Comparison of ENCODE assay signal across 25 cellular contexts in genomic region chr16:49842972-49843371, GRCh38. TPM values are rescaled to one million over a fixed set of nuclear protein-coding genes. Genes with fewer than 3 reads are reported as not detected.
"Had no signal": no experiment of that assay in that cellular context is flagged by ENCODE, and none has a peak within 500 bp of the region (broad histone marks: within the 10 kb centered on the region; RNA-seq: fewer than 3 reads in every experiment).

No MANE protein-coding gene starts in this region.

- H3K4me1 Mint-ChIP-seq: memory B cell; natural killer cell; stimulated activated naive B cell treated with anti-CD40 and anti-IgM and Interleukin-4, amounts not matched to agents 10 μg/mL and 1 μg/mL and 100 μg/mL, for 72 hours; stimulated activated naive CD8-positive, alpha-beta T cell treated with anti-CD3 and anti-CD28 coated beads, Interleukin-15, amount 100 ng/mL, for 72 hours had no signal

- H2AFZ ChIP-seq: neural progenitor cell had no signal

- H3K9ac ChIP-seq: neural progenitor cell had no signal

- H3K4me3 ChIP-seq: esophagus muscularis mucosa, gastroesophageal sphincter, left lung, lower lobe of right lung, neural progenitor cell, pancreas, prostate gland, sigmoid colon, skin epidermis, thoracic aorta, transverse colon had no signal

- H3K4me3 Mint-ChIP-seq: memory B cell; mesothelial cell of epicardium; natural killer cell; stimulated activated naive B cell treated with anti-CD40 and anti-IgM and Interleukin-4, amounts not matched to agents 10 μg/mL and 1 μg/mL and 100 μg/mL, for 72 hours; stimulated activated naive CD8-positive, alpha-beta T cell treated with anti-CD3 and anti-CD28 coated beads, Interleukin-15, amount 100 ng/mL, for 72 hours had no signal

- H3K27ac Mint-ChIP-seq: memory B cell; mesothelial cell of epicardium; natural killer cell; neural progenitor cell; stimulated activated naive B cell treated with anti-CD40 and anti-IgM and Interleukin-4, amounts not matched to agents 10 μg/mL and 1 μg/mL and 100 μg/mL, for 72 hours; stimulated activated naive CD8-positive, alpha-beta T cell treated with anti-CD3 and anti-CD28 coated beads, Interleukin-15, amount 100 ng/mL, for 72 hours had no signal

- H3K4me2 ChIP-seq: neural progenitor cell had no signal

- H3K27me3 ChIP-seq: neural progenitor cell, pancreas had no signal

- H3K36me3 ChIP-seq: left lung, lower lobe of right lung, neural progenitor cell, pancreas, prostate gland, sigmoid colon, thoracic aorta, transverse colon had no signal

- ATAC-seq: gastroesophageal sphincter; left lung; lower lobe of right lung; natural killer cell; pancreas; stimulated activated naive B cell treated with anti-CD40 and anti-IgM and Interleukin-4, amounts not matched to agents 10 μg/mL and 1 μg/mL and 100 μg/mL, for 72 hours; stimulated activated naive CD8-positive, alpha-beta T cell treated with anti-CD3 and anti-CD28 coated beads, Interleukin-15, amount 100 ng/mL, for 72 hours had no signal

- H3K9me3 ChIP-seq: esophagus muscularis mucosa, gastroesophageal sphincter, left lung, lower lobe of right lung, pancreas, prostate gland, sigmoid colon, thoracic aorta, transverse colon had no signal

- H3K4me1 ChIP-seq: pancreas, prostate gland had no signal

- H3K36me3 Mint-ChIP-seq: memory B cell; mesothelial cell of epicardium; natural killer cell; stimulated activated naive B cell treated with anti-CD40 and anti-IgM and Interleukin-4, amounts not matched to agents 10 μg/mL and 1 μg/mL and 100 μg/mL, for 72 hours had no signal

- DNase-seq: effector memory CD4-positive, alpha-beta T cell; glutamatergic neuron; islet precursor cell; left lung; lower lobe of right lung; natural killer cell; nucleus accumbens; retina; sigmoid colon; stimulated activated CD4-positive, alpha-beta T cell treated with anti-CD3 and anti-CD28 coated beads, Interleukin-2, amount 100 ng/mL, for 24 hours; stimulated activated CD4-positive, alpha-beta T cell treated with anti-CD3 and anti-CD28 coated beads, Interleukin-4, amount 100 ng/mL, for 4 hours; stimulated activated naive B cell treated with anti-CD40 and anti-IgM and Interleukin-4, amounts not matched to agents 10 μg/mL and 1 μg/mL and 100 μg/mL, for 72 hours; stimulated activated naive CD8-positive, alpha-beta T cell treated with anti-CD3 and anti-CD28 coated beads, Interleukin-15, amount 100 ng/mL, for 72 hours; substantia nigra; transverse colon had no signal

- H3K27ac ChIP-seq: epithelial cell of prostate, lower lobe of right lung, neural progenitor cell, pancreas, prostate gland, thoracic aorta had no signal

- FAIRE-seq: pancreas had no signal

- H3K9me3 Mint-ChIP-seq: memory B cell; mesothelial cell of epicardium; natural killer cell; neural progenitor cell; stimulated activated naive B cell treated with anti-CD40 and anti-IgM and Interleukin-4, amounts not matched to agents 10 μg/mL and 1 μg/mL and 100 μg/mL, for 72 hours; stimulated activated naive CD8-positive, alpha-beta T cell treated with anti-CD3 and anti-CD28 coated beads, Interleukin-15, amount 100 ng/mL, for 72 hours had no signal

RNA-seq across cellular contexts. Expression of gene ZNF423, which starts 12.9 kb away (rescaled TPM):
- total RNA-seq: natural killer cell had no signal
